ENCODE assay signal across 10 cellular contexts in the genomic region with DNA sequence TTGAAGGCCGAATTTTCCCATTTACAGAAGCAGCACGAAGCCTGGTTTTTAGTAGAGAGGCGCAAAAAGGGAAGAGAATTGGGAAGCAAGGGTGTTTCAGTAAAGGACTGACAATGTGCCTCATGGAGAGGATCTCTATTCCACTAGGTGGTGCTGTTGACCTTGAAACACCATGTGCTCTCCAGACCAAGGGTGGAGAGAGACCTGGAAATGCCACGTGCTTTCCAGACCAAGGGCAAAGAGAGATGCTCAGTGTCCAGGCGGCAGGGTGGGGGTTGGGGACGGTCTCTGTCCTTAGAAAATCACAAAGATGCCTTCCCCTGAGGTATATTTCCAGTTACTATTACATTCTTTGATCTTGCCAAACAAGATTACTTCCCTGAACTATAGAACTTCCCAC.
A peak's percentile ranks its signal among the peaks of the same experiment; 100 is the strongest.
DNase-seq lines count a peak whose midpoint lies in the region; ATAC-seq and TF ChIP-seq lines count a peak whose summit lies in the region.
"Had no signal": no experiment of that assay in that cellular context is flagged by ENCODE, and none has a peak within 500 bp of the region (broad histone marks: within the 10 kb centered on the region; RNA-seq: fewer than 3 reads in every experiment).

No MANE protein-coding gene starts in this region.

- no peaks in the 10 kb centered on the region for H4K20me1 ChIP-seq in IMR-90 (ENCODE audit: insufficient read depth, low read length)
- no peaks in the 10 kb centered on the region for H4K20me1 ChIP-seq in SU-DHL-6 (ENCODE audit: low read depth, low read length)

- H3K14ac ChIP-seq in IMR-90 (replicated peaks; ENCODE audit: low read depth, low read length) = no peak overlapping the region

- peak; percentile 81 for TF ChIP-seq RAD21 in IMR-90 (IDR thresholded peaks at IDR 0.05; ENCODE audit: low read length)

- H2BK15ac ChIP-seq in IMR-90 (ENCODE audit: low read depth, low read length) = no peak overlapping the region

- no peak overlapping the region for H3K9ac ChIP-seq in IMR-90 (ENCODE audit: low read depth, low read length)
- H3K9ac ChIP-seq in SU-DHL-6 (ENCODE audit: low read length) = no peak overlapping the region

- peak; percentile 62 for TF ChIP-seq CTCF in IMR-90 (conservative IDR thresholded peaks at IDR 0.05; ENCODE audit: low read depth, low read length)
- TF ChIP-seq CTCF in SU-DHL-6 (IDR thresholded peaks at IDR 0.05; ENCODE audit: insufficient read depth, low read length, poor library complexity, severe bottlenecking) = peak; percentile 18
- peak in 4 of 6 experiments; percentile 10 to 39 (median 28) for TF ChIP-seq CTCF in thyroid gland (IDR thresholded peaks at IDR 0.05)

- TF ChIP-seq POLR2A in IMR-90 (IDR thresholded peaks at IDR 0.05; ENCODE audit: low read depth, low read length) (no peak), thyroid gland (IDR thresholded peaks at IDR 0.05) (no peak), GM18505 (IDR thresholded peaks at IDR 0.05; ENCODE audit: borderline replicate concordance, extremely low read depth, insufficient read depth, insufficient read length) (no peak)

- no peak overlapping the region for H2BK20ac ChIP-seq in IMR-90 (ENCODE audit: low read depth, low read length)

- H3K79me2 ChIP-seq in SU-DHL-6 (ENCODE audit: insufficient read depth, low read length) = no peaks in the 10 kb centered on the region

- H3K9me1 ChIP-seq in IMR-90 (ENCODE audit: insufficient read depth, low read length) = no peaks in the 10 kb centered on the region

- H2BK5ac ChIP-seq in IMR-90 (ENCODE audit: low read depth, low read length, poor library complexity, severe bottlenecking) = no peak overlapping the region

- ATAC-seq in IMR-90 (ENCODE audit: low read depth) (no peak), HG03439 (IDR thresholded peaks at IDR 0.05; ENCODE audit: unreplicated experiment) (no peak), GM18505 (IDR thresholded peaks at IDR 0.05; ENCODE audit: unreplicated experiment) (no peak)
- ATAC-seq: naive thymus-derived CD8-positive, alpha-beta T cell had no signal

- H2AFZ ChIP-seq in IMR-90 (replicated peaks; ENCODE audit: low read length, poor library complexity) = no peak overlapping the region
- H2AFZ ChIP-seq in SU-DHL-6 (ENCODE audit: low read depth, low read length, severe bottlenecking) = peak overlapping the region; percentile 14

- no peak overlapping the region for H3K23ac ChIP-seq in IMR-90 (ENCODE audit: low read depth, low read length)

- H4K5ac ChIP-seq in IMR-90 (ENCODE audit: low read depth, low read length) = no peak overlapping the region

- intact Hi-C loops in IMR-90 (cut with micrococcal nuclease) (loop anchor here (2.0 to 10.0 kb wide), 3 partner anchors 266 to 805 kb away; no protein-coding TSS in a partner anchor), head of caudate nucleus (cut with DNase I) (no loop called here), thyroid gland (cut with DNase I) (no loop called here)

- H3K79me1 ChIP-seq in IMR-90 (ENCODE audit: low read depth in 1 of 2, low read length in 2 of 2) = no peaks in the 10 kb centered on the region

- H2AK5ac ChIP-seq in IMR-90 (ENCODE audit: low read depth, low read length) = no peak overlapping the region

- H3K18ac ChIP-seq in IMR-90 (ENCODE audit: low read depth, low read length) = no peak overlapping the region

- DNase-seq in DMS153 treated with DMSO at 0.1 percent for 48 hours (lab: John Stamatoyannopoulos, UW; ENCODE audit: unreplicated experiment) (peak; percentile 14), IMR-90 (peak; percentile 67), head of caudate nucleus (peak in 22 of 42 donors; percentile 7 to 70 (median 22)), thyroid gland (peak in 1 of 2 donors; percentile 3)
- DNase-seq in activated CD4-positive, alpha-beta T cell treated with anti-CD3 and anti-CD28 coated beads, Interleukin-2, amount 50 U/mL, for 4 hours = no peak

- H3K4me1 ChIP-seq in IMR-90 (ENCODE audit: control insufficient read depth, insufficient read depth, low read length) (no peaks in the 10 kb centered on the region), thyroid gland (no peaks in the 10 kb centered on the region)

- no TSS peak for BruUV-seq in IMR-90 (replicated peaks; lab: Mats Ljungman, UMichigan)

- H3K27ac ChIP-seq in IMR-90 (ENCODE audit: insufficient read depth, low read length) = no peak overlapping the region
- H3K27ac ChIP-seq in SU-DHL-6 (ENCODE audit: low read depth, low read length) = no peak overlapping the region
- H3K27ac ChIP-seq in thyroid gland = no peak overlapping the region
- H3K27ac ChIP-seq: SK-N-MC had no signal

- H3F3A ChIP-seq in SU-DHL-6 (ENCODE audit: insufficient read depth) = no peaks in the 10 kb centered on the region

- WGBS in IMR-90 (ENCODE audit: extremely low coverage in 2 of 2, insufficient read length in 1 of 2), 2 experiments = 80% methylated on average over 1 of the region's 6 CpGs; no CpG with 5 or more reads in 1 of the 2 experiments
- 76 to 82% methylated on average over 6 of the region's 6 CpGs for WGBS in thyroid gland, 2 donors

- POLR2A ChIA-PET in IMR-90 (lab: Charles Lee; ENCODE audit: unreplicated experiment) = no interaction called here

- no peak overlapping the region for H4K91ac ChIP-seq in IMR-90 (ENCODE audit: insufficient read depth, low read depth, low read length)

- in situ Hi-C loops in IMR-90 (cut with MboI; ENCODE audit: low sequenced_read_pairs) = no loop called here

- no peak overlapping the region for H3K4me3 ChIP-seq in IMR-90 (ENCODE audit: insufficient read depth, low read depth, low read length)
- H3K4me3 ChIP-seq in SU-DHL-6 (ENCODE audit: insufficient read depth, low read length, poor library complexity, severe bottlenecking) = no peak overlapping the region
- H3K4me3 ChIP-seq in thyroid gland (replicated peaks in 1 of 3) = no peak overlapping the region
- H3K4me3 ChIP-seq: SK-N-MC had no signal

- no peak overlapping the region for H2BK120ac ChIP-seq in IMR-90 (ENCODE audit: low read depth, low read length)

- no peaks in the 10 kb centered on the region for H3K9me2 ChIP-seq in SU-DHL-6 (replicated peaks; ENCODE audit: insufficient read depth, low read length)

- H3K4ac ChIP-seq in IMR-90 (ENCODE audit: low read depth, low read length) = no peak overlapping the region

- H3K56ac ChIP-seq in IMR-90 (ENCODE audit: extremely low read depth, insufficient read depth, low read length) = no peak overlapping the region

- peaks cover 14% of the 10 kb centered on the region for H3K9me3 ChIP-seq in IMR-90 (ENCODE audit: control insufficient read depth, insufficient read depth, low read length)
- peaks cover 23% of the 10 kb centered on the region; the same call in 1 of the 2 replicates for H3K9me3 ChIP-seq in SU-DHL-6 (ENCODE audit: insufficient read depth, low read length)
- no peaks in the 10 kb centered on the region for H3K9me3 ChIP-seq in thyroid gland

- no peaks in the 10 kb centered on the region for H3K27me3 ChIP-seq in IMR-90 (ENCODE audit: control insufficient read depth, insufficient read depth, low read length)
- no peaks in the 10 kb centered on the region for H3K27me3 ChIP-seq in SU-DHL-6 (ENCODE audit: low read length)
- H3K27me3 ChIP-seq in thyroid gland = no peaks in the 10 kb centered on the region

- no peak overlapping the region for H2AK9ac ChIP-seq in IMR-90 (replicated peaks; ENCODE audit: low read depth, low read length, poor library complexity)

- CTCF ChIA-PET in IMR-90 (lab: Yijun Ruan, JAX) = no interaction called here

- H4K8ac ChIP-seq in IMR-90 (ENCODE audit: low read depth in 2 of 2, low read length in 2 of 2) = no peak overlapping the region

- H3K36me3 ChIP-seq in IMR-90 (ENCODE audit: control insufficient read depth, insufficient read depth, low read length) (no peaks in the 10 kb centered on the region), SU-DHL-6 (ENCODE audit: low read length) (peaks cover 2% of the 10 kb centered on the region; the same call in 1 of the 2 replicates), thyroid gland (no peaks in the 10 kb centered on the region)

- no peak overlapping the region for H3K4me2 ChIP-seq in IMR-90 (ENCODE audit: low read depth, low read length)
- H3K4me2 ChIP-seq in SU-DHL-6 (ENCODE audit: low read depth, low read length, poor library complexity, severe bottlenecking) = no peak overlapping the region

- dilution Hi-C loops in IMR-90 (cut with HindIII; ENCODE audit: low sequenced_read_pairs, unreplicated experiment) = no loop called here

TF ChIP-seq in IMR-90, 13 proteins besides CTCF, POLR2A, EP300 and RAD21:
- TF ChIP-seq MAZ (IDR thresholded peaks at IDR 0.05; ENCODE audit: borderline replicate concordance, low read depth, low read length) (no peak), SMC3 (IDR thresholded peaks at IDR 0.05; ENCODE audit: low read depth, low read length) (peak; percentile 63), RFX5 (IDR thresholded peaks at IDR 0.05; ENCODE audit: low read depth, low read length) (no peak)
TF ChIP-seq in IMR-90: peak in this region for 1.

Comparison
In these comparisons a context has a peak if more than half of its experiments do, and no peak if none do; other contexts are left out.
1. DNase-seq: peak in DMS153 treated with DMSO at 0.1 percent for 48 hours (single experiment), IMR-90 (single experiment) and head of caudate nucleus (22 of 42); none in activated CD4-positive, alpha-beta T cell treated with anti-CD3 and anti-CD28 coated beads, Interleukin-2, amount 50 U/mL, for 4 hours (0 of 2).
2. Peak in every context shown above with its lines, with median percentiles within 50 percentile points of each other: CTCF ChIP-seq.